ENCODE assay signal across 30 cellular contexts in the genomic region with DNA sequence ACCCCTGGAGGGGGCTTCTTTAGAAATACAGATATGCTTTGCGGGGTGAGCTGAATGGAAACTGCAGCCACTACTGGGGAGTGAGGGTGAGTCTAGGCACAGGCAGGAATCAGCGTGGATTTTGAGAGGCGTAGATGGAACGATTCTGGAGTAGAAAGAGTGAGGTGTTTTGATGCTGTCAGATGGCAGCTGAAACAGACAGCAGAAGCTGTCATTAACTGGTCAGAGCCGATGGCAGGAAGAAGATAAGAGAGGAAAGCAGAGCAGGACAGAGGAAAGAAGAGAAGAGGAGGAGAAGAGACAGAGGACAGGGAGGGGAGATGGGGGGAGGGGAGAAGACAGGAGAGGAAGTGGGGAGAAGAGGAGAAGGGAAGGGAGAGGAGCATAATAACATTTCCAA.
"Had no signal": no experiment of that assay in that cellular context is flagged by ENCODE, and none has a peak within 500 bp of the region (broad histone marks: within the 10 kb centered on the region; RNA-seq: fewer than 3 reads in every experiment).

No MANE protein-coding gene starts in this region.

- ATAC-seq: activated CD4-positive, CD25-positive, alpha-beta regulatory T cell treated with anti-CD3 and anti-CD28 coated beads, Interleukin-2, amount 50 U/mL, for 24 hours; body of pancreas; foreskin keratinocyte; heart left ventricle; right lobe of liver had no signal

- H3K4me3 ChIP-seq: adrenal gland, body of pancreas, esophagus muscularis mucosa, heart left ventricle, right lobe of liver, vagina had no signal

- FAIRE-seq: colon, kidney had no signal

- H3K36me3 ChIP-seq: adrenal gland, esophagus muscularis mucosa, heart left ventricle, right lobe of liver, vagina, WERI-Rb-1 had no signal

- H3K9me3 Mint-ChIP-seq: activated T-helper 1 cell treated with anti-CD3 and anti-CD28 coated beads, Interleukin-12 subunit alpha, Interleukin-12 subunit beta, Interleukin-2, Interleukin-4 antibody, amounts not matched to agents 30 ng/mL and 10 ng/mL and 1 ng/mL, durations not matched to agents 14 hours and 24 hours and 36 hours; immature natural killer cell had no signal

- H3K27ac Mint-ChIP-seq: activated naive CD4-positive, alpha-beta T cell treated with anti-CD3 and anti-CD28 coated beads for 36 hours; activated naive CD8-positive, alpha-beta T cell treated with anti-CD3 and anti-CD28 coated beads for 36 hours; activated T-helper 1 cell treated with anti-CD3 and anti-CD28 coated beads, Interleukin-12 subunit alpha, Interleukin-12 subunit beta, Interleukin-2, Interleukin-4 antibody, amounts not matched to agents 30 ng/mL and 10 ng/mL and 1 ng/mL, durations not matched to agents 14 hours and 24 hours and 36 hours; immature natural killer cell; memory B cell; nephron; type B pancreatic cell had no signal

- H3K4me3 Mint-ChIP-seq: activated naive CD4-positive, alpha-beta T cell treated with anti-CD3 and anti-CD28 coated beads for 36 hours; activated naive CD8-positive, alpha-beta T cell treated with anti-CD3 and anti-CD28 coated beads for 36 hours; activated T-helper 1 cell treated with anti-CD3 and anti-CD28 coated beads, Interleukin-12 subunit alpha, Interleukin-12 subunit beta, Interleukin-2, Interleukin-4 antibody, amounts not matched to agents 30 ng/mL and 10 ng/mL and 1 ng/mL, durations not matched to agents 14 hours and 24 hours and 36 hours; immature natural killer cell; memory B cell; nephron; type B pancreatic cell had no signal

- H3K27ac ChIP-seq: adrenal gland, body of pancreas, esophagus muscularis mucosa, foreskin keratinocyte, heart left ventricle, right lobe of liver, vagina, WERI-Rb-1 had no signal

- H3K36me3 Mint-ChIP-seq: activated naive CD8-positive, alpha-beta T cell treated with anti-CD3 and anti-CD28 coated beads for 36 hours; immature natural killer cell; type B pancreatic cell had no signal

- H3K4me1 ChIP-seq: adrenal gland, foreskin keratinocyte, heart left ventricle, right lobe of liver, vagina had no signal

- DNase-seq: activated CD4-positive, alpha-beta T cell treated with anti-CD3 and anti-CD28 coated beads for 48 hours; activated CD4-positive, alpha-beta T cell treated with anti-CD3 and anti-CD28 coated beads, Interleukin-2, amount 50 U/mL, for 48 hours; activated CD8-positive, alpha-beta memory T cell treated with anti-CD3 and anti-CD28 coated beads, Interleukin-2, amount 50 U/mL, for 4 hours; activated effector memory CD4-positive, alpha-beta T cell treated with anti-CD3 and anti-CD28 coated beads, Interleukin-2, amount 50 U/mL, for 16 hours; activated naive CD4-positive, alpha-beta T cell treated with anti-CD3 and anti-CD28 coated beads for 36 hours; activated naive CD8-positive, alpha-beta T cell treated with anti-CD3 and anti-CD28 coated beads for 36 hours; activated T-cell treated with anti-CD3 and anti-CD28 coated beads, Interleukin-2, amount 50 U/mL, for 1 hour; adrenal gland; aorta; body of pancreas; dermis blood vessel endothelial cell; effector CD4-positive, alpha-beta T cell; foreskin keratinocyte; heart left ventricle; hypothalamus; immature natural killer cell; kidney; right lobe of liver; stimulated activated CD4-positive, alpha-beta T cell treated with anti-CD3 and anti-CD28 coated beads, Interleukin-2, amount 100 ng/mL, for 48 hours; stimulated activated naive CD4-positive, alpha-beta T cell treated with Interleukin-2 at 50 U/mL for 16 hours; T-helper 2 cell had no signal

- H3K9me3 ChIP-seq: adrenal gland, body of pancreas, right lobe of liver, vagina had no signal

- H3K27me3 ChIP-seq: adrenal gland, body of pancreas, esophagus muscularis mucosa, right lobe of liver, vagina had no signal

- H3K27me3 Mint-ChIP-seq: type B pancreatic cell had no signal

- H3K4me1 Mint-ChIP-seq: immature natural killer cell, nephron had no signal
